Comparison of ENCODE assay signal across 17 cellular contexts in the genomic region with DNA sequence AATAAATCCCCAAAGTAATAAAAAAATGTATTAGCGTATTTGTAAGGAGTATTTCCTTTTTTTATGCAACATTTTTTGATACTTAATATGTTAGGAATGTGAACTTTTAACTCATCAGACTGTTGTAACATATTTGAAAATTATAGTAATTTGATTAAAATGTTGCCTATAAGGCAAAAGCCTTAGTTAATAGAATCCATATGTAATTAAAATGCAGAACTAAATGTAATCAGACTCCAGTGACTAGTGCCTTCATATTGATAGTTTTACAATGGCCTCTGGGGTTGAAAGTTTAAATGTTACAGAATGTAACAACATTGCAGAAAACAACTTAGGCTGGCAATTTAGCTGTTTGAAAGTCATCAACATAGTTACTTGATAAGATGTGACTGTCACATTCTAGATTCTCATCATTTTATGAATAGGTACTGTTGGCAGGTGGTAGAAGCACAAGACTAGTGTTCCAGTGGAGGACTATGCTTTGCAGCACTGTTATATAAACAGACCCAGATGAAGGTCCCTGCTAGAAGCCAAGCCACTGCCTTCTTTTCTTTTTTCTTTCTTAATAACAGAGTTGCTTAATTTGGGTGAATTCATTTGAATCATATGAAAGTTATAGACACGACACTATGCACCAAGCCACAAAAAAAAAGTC.
DNase-seq lines count a peak whose midpoint lies in the region; ATAC-seq and TF ChIP-seq lines count a peak whose summit lies in the region.
"Had no signal": no experiment of that assay in that cellular context is flagged by ENCODE, and none has a peak within 500 bp of the region (broad histone marks: within the 10 kb centered on the region; RNA-seq: fewer than 3 reads in every experiment).

No MANE protein-coding gene starts in this region.

- CTCF ChIA-PET in IMR-90 (lab: Yijun Ruan, JAX), result no interaction called here
- CTCF ChIA-PET in CD4-positive, alpha-beta memory T cell (lab: Charles Lee; ENCODE audit: partially characterized antibody), result no interaction called here

- H3K27ac ChIP-seq in IMR-90 (ENCODE audit: insufficient read depth, low read length), result no peak overlapping the region
- H3K27ac ChIP-seq in mesenchymal stem cell (ENCODE audit: low read length, poor library complexity, severe bottlenecking), result no peak overlapping the region
- H3K27ac ChIP-seq in CD4-positive, alpha-beta memory T cell (ENCODE audit: low read depth, low read length), result no peak overlapping the region
- H3K27ac ChIP-seq: gastrocnemius medialis, HL-60, psoas muscle, SJSA1, tibial nerve had no signal

- H3K4me2 ChIP-seq in IMR-90 (ENCODE audit: low read depth, low read length) (no peak overlapping the region), mesenchymal stem cell (ENCODE audit: low read length, poor library complexity, severe bottlenecking) (no peak overlapping the region)

- H3K9me1 ChIP-seq in IMR-90 (ENCODE audit: insufficient read depth, low read length), result no peaks in the 10 kb centered on the region

- H2AFZ ChIP-seq in IMR-90 (replicated peaks; ENCODE audit: low read length, poor library complexity) (no peak overlapping the region), mesenchymal stem cell (ENCODE audit: low read depth, low read length) (no peak overlapping the region)

- H3K9me3 ChIP-seq in IMR-90 (ENCODE audit: control insufficient read depth, insufficient read depth, low read length), result peaks cover 2% of the 10 kb centered on the region; the same call in 1 of the 2 replicates
- peaks cover 17% of the 10 kb centered on the region for H3K9me3 ChIP-seq in mesenchymal stem cell (ENCODE audit: control insufficient read depth, low read length)
- H3K9me3 ChIP-seq in CD4-positive, alpha-beta memory T cell (ENCODE audit: control insufficient read depth in 1 of 2, low read length in 2 of 2), result no peaks in the 10 kb centered on the region
- H3K9me3 ChIP-seq: gastrocnemius medialis, psoas muscle, SJSA1 had no signal

- H3K4ac ChIP-seq in IMR-90 (ENCODE audit: low read depth, low read length) (no peak overlapping the region), mesenchymal stem cell (ENCODE audit: low read depth in 1 of 2, low read length in 2 of 2) (no peak overlapping the region)

- DNase-seq in AG10803 (ENCODE audit: low read depth) (peak; percentile 59), IMR-90 (no peak), mesenchymal stem cell (no peak), islet precursor cell (no peak)
- DNase-seq in CD4-positive, alpha-beta memory T cell, result no peak
- DNase-seq: amniotic stem cell; gastrocnemius medialis; psoas muscle; stimulated activated CD4-positive, alpha-beta T cell treated with anti-CD3 and anti-CD28 coated beads, Interleukin-1b, Interleukin-23, amount 100 ng/mL, for 48 hours; stimulated activated CD8-positive, alpha-beta memory T cell treated with anti-CD3 and anti-CD28 coated beads, Interleukin-4, amount 100 ng/mL, for 48 hours had no signal

- H3K27ac Mint-ChIP-seq in brain, result peak overlapping the region in 4 of 5 experiments; percentile 52 to 85 (median 66)
- H3K27ac Mint-ChIP-seq in CD4-positive, alpha-beta memory T cell, result no peak overlapping the region
- H3K27ac Mint-ChIP-seq: activated T-helper 1 cell treated with anti-CD3 and anti-CD28 coated beads, Interleukin-12 subunit alpha, Interleukin-12 subunit beta, Interleukin-2, Interleukin-4 antibody, amounts not matched to agents 30 ng/mL and 10 ng/mL and 1 ng/mL, durations not matched to agents 14 hours and 24 hours and 36 hours had no signal

- H4K20me1 ChIP-seq in IMR-90 (ENCODE audit: insufficient read depth, low read length), result no peaks in the 10 kb centered on the region

- no peak overlapping the region for H4K5ac ChIP-seq in IMR-90 (ENCODE audit: low read depth, low read length)

- H3K4me1 ChIP-seq in IMR-90 (ENCODE audit: control insufficient read depth, insufficient read depth, low read length), result peaks cover 2% of the 10 kb centered on the region; the same call in 1 of the 2 replicates
- H3K4me1 ChIP-seq in mesenchymal stem cell (ENCODE audit: control insufficient read depth, insufficient read depth, low read depth, low read length), result no peaks in the 10 kb centered on the region
- H3K4me1 ChIP-seq in CD4-positive, alpha-beta memory T cell (ENCODE audit: insufficient read depth, low read length), result no peaks in the 10 kb centered on the region
- H3K4me1 ChIP-seq: gastrocnemius medialis, psoas muscle had no signal

- POLR2A ChIA-PET in IMR-90 (lab: Charles Lee; ENCODE audit: unreplicated experiment), result no interaction called here
- POLR2A ChIA-PET in CD4-positive, alpha-beta memory T cell (lab: Charles Lee; ENCODE audit: partially characterized antibody), result no interaction called here

- dilution Hi-C loops in IMR-90 (cut with HindIII; ENCODE audit: low sequenced_read_pairs, unreplicated experiment), result no loop called here

- H3K14ac ChIP-seq in IMR-90 (replicated peaks; ENCODE audit: low read depth, low read length) (peak overlapping the region; percentile 56; the same call in 1 of the 2 replicates), mesenchymal stem cell (ENCODE audit: low read length in 2 of 2) (no peak overlapping the region)

- in situ Hi-C loops in IMR-90 (cut with MboI; ENCODE audit: low sequenced_read_pairs), result no loop called here

- no peaks in the 10 kb centered on the region for H3K79me1 ChIP-seq in IMR-90 (ENCODE audit: low read depth in 1 of 2, low read length in 2 of 2)
- H3K79me1 ChIP-seq in mesenchymal stem cell (replicated peaks; ENCODE audit: low read length, poor library complexity, severe bottlenecking), result no peaks in the 10 kb centered on the region

- no peak for TF ChIP-seq POLR2A in IMR-90 (IDR thresholded peaks at IDR 0.05; ENCODE audit: low read depth, low read length)

- no peak overlapping the region for H2AK9ac ChIP-seq in IMR-90 (replicated peaks; ENCODE audit: low read depth, low read length, poor library complexity)

- no peak overlapping the region for H3K4me3 ChIP-seq in AG10803 (ENCODE audit: low read length)
- no peak overlapping the region for H3K4me3 ChIP-seq in IMR-90 (ENCODE audit: insufficient read depth, low read depth, low read length)
- no peak overlapping the region for H3K4me3 ChIP-seq in mesenchymal stem cell (ENCODE audit: insufficient read depth in 1 of 2, low read depth in 1 of 2, low read length in 2 of 2)
- no peak overlapping the region for H3K4me3 ChIP-seq in CD4-positive, alpha-beta memory T cell (ENCODE audit: low read length in 2 of 2)
- H3K4me3 ChIP-seq: gastrocnemius medialis, psoas muscle, SJSA1, tibial nerve had no signal

- H2BK5ac ChIP-seq in IMR-90 (ENCODE audit: low read depth, low read length, poor library complexity, severe bottlenecking), result no peak overlapping the region
- H2BK5ac ChIP-seq in mesenchymal stem cell (ENCODE audit: low read depth, low read length, poor library complexity, severe bottlenecking), result no peak overlapping the region

- TF ChIP-seq CTCF in AG10803 (conservative IDR thresholded peaks at IDR 0.05; ENCODE audit: low read length), result no peak
- no peak for TF ChIP-seq CTCF in IMR-90 (conservative IDR thresholded peaks at IDR 0.05; ENCODE audit: low read depth, low read length)
- no peak for TF ChIP-seq CTCF in brain (conservative IDR thresholded peaks at IDR 0.05)

- H2BK20ac ChIP-seq in IMR-90 (ENCODE audit: low read depth, low read length), result no peak overlapping the region

- H3K27me3 ChIP-seq in IMR-90 (ENCODE audit: control insufficient read depth, insufficient read depth, low read length), result no peaks in the 10 kb centered on the region
- no peaks in the 10 kb centered on the region for H3K27me3 ChIP-seq in mesenchymal stem cell (ENCODE audit: control insufficient read depth in 1 of 2, insufficient read depth in 1 of 2, low read length in 2 of 2)
- H3K27me3 ChIP-seq in CD4-positive, alpha-beta memory T cell (ENCODE audit: insufficient read depth, low read length), result no peaks in the 10 kb centered on the region
- H3K27me3 ChIP-seq: gastrocnemius medialis, SJSA1, tibial nerve had no signal

- H2AK5ac ChIP-seq in IMR-90 (ENCODE audit: low read depth, low read length), result no peak overlapping the region
- no peak overlapping the region for H2AK5ac ChIP-seq in mesenchymal stem cell (ENCODE audit: low read length, severe bottlenecking)

- BruUV-seq in IMR-90 (replicated peaks; lab: Mats Ljungman, UMichigan), result no TSS peak

- peak; percentile 37; the same call in 1 of the 2 replicates for ATAC-seq in IMR-90 (ENCODE audit: low read depth)
- ATAC-seq in HG02678 (IDR thresholded peaks at IDR 0.05; ENCODE audit: unreplicated experiment), result no peak
- no peak for ATAC-seq in HG02798 (IDR thresholded peaks at IDR 0.05; ENCODE audit: poor library complexity, unreplicated experiment)
- ATAC-seq: gastrocnemius medialis, psoas muscle had no signal

- no peak overlapping the region for H2BK12ac ChIP-seq in mesenchymal stem cell (ENCODE audit: low read length in 2 of 2)

- H3K27me3 Mint-ChIP-seq in brain, result no peaks in the 10 kb centered on the region
- H3K27me3 Mint-ChIP-seq in CD4-positive, alpha-beta memory T cell, result no peaks in the 10 kb centered on the region

- H3K36me3 ChIP-seq in IMR-90 (ENCODE audit: control insufficient read depth, insufficient read depth, low read length) (no peaks in the 10 kb centered on the region), mesenchymal stem cell (ENCODE audit: control insufficient read depth in 1 of 2, insufficient read depth in 2 of 2, low read depth in 1 of 2, low read length in 2 of 2) (no peaks in the 10 kb centered on the region)
- no peaks in the 10 kb centered on the region for H3K36me3 ChIP-seq in CD4-positive, alpha-beta memory T cell (ENCODE audit: insufficient read depth, low read length)
- H3K36me3 ChIP-seq: gastrocnemius medialis, SJSA1, tibial nerve had no signal

- H3K4me1 Mint-ChIP-seq in brain, result peaks cover 19% of the 10 kb centered on the region
- H3K4me1 Mint-ChIP-seq in CD4-positive, alpha-beta memory T cell, result no peaks in the 10 kb centered on the region

- H2BK15ac ChIP-seq in IMR-90 (ENCODE audit: low read depth, low read length) (no peak overlapping the region), mesenchymal stem cell (ENCODE audit: low read depth, poor library complexity, severe bottlenecking) (no peak overlapping the region)

- H4K8ac ChIP-seq in IMR-90 (ENCODE audit: low read depth in 2 of 2, low read length in 2 of 2) (no peak overlapping the region), mesenchymal stem cell (ENCODE audit: low read length) (no peak overlapping the region)

- H3K23ac ChIP-seq in IMR-90 (ENCODE audit: low read depth, low read length) (no peak overlapping the region), mesenchymal stem cell (ENCODE audit: low read length in 2 of 2) (no peak overlapping the region)

- H3K18ac ChIP-seq in IMR-90 (ENCODE audit: low read depth, low read length) (no peak overlapping the region), mesenchymal stem cell (ENCODE audit: low read depth in 1 of 2, low read length in 2 of 2) (no peak overlapping the region)

- H2BK120ac ChIP-seq in IMR-90 (ENCODE audit: low read depth, low read length) (no peak overlapping the region), mesenchymal stem cell (ENCODE audit: low read depth, low read length) (no peak overlapping the region)

- no peak overlapping the region for H4K91ac ChIP-seq in IMR-90 (ENCODE audit: insufficient read depth, low read depth, low read length)
- H4K91ac ChIP-seq in mesenchymal stem cell (ENCODE audit: low read length), result no peak overlapping the region

- H3K9ac ChIP-seq in IMR-90 (ENCODE audit: low read depth, low read length) (no peak overlapping the region), mesenchymal stem cell (ENCODE audit: low read length) (peak overlapping the region; percentile 45)

- peaks cover 6 to 22% (median 20%) of the 10 kb centered on the region in 5 experiments for H3K9me3 Mint-ChIP-seq in brain
- H3K9me3 Mint-ChIP-seq in CD4-positive, alpha-beta memory T cell, result peaks cover 2 to 20% (median 8%) of the 10 kb centered on the region in 8 donors
- H3K9me3 Mint-ChIP-seq: activated T-helper 1 cell treated with anti-CD3 and anti-CD28 coated beads, Interleukin-12 subunit alpha, Interleukin-12 subunit beta, Interleukin-2, Interleukin-4 antibody, amounts not matched to agents 30 ng/mL and 10 ng/mL and 1 ng/mL, durations not matched to agents 14 hours and 24 hours and 36 hours had no signal

- H3K4me3 Mint-ChIP-seq in brain, result no peak overlapping the region
- H3K4me3 Mint-ChIP-seq in CD4-positive, alpha-beta memory T cell, result no peak overlapping the region
- H3K4me3 Mint-ChIP-seq: activated T-helper 1 cell treated with anti-CD3 and anti-CD28 coated beads, Interleukin-12 subunit alpha, Interleukin-12 subunit beta, Interleukin-2, Interleukin-4 antibody, amounts not matched to agents 30 ng/mL and 10 ng/mL and 1 ng/mL, durations not matched to agents 14 hours and 24 hours and 36 hours had no signal

- no peak overlapping the region; the same call in 1 of the 2 replicates for H3K56ac ChIP-seq in IMR-90 (ENCODE audit: extremely low read depth, insufficient read depth, low read length)

- no CpG with 5 or more reads among the region's 2 CpGs for WGBS in IMR-90 (ENCODE audit: extremely low coverage in 2 of 2, insufficient read length in 1 of 2), 2 experiments
- WGBS in mesenchymal stem cell, result no CpG with 5 or more reads among the region's 2 CpGs

- TF ChIP-seq RAD21 in IMR-90 (IDR thresholded peaks at IDR 0.05; ENCODE audit: low read length), result no peak

- H3K36me3 Mint-ChIP-seq in brain, result peaks cover 17% of the 10 kb centered on the region
- no peaks in the 10 kb centered on the region for H3K36me3 Mint-ChIP-seq in CD4-positive, alpha-beta memory T cell

- intact Hi-C loops in IMR-90 (cut with micrococcal nuclease), result loop anchor here (5.0 kb wide), 1 partner anchor 37 kb away; no protein-coding TSS in a partner anchor
- intact Hi-C loops in CD4-positive, alpha-beta memory T cell (cut with micrococcal nuclease), result no loop called here

Comparison
In these comparisons a context has a peak if more than half of its experiments do, and no peak if none do; other contexts are left out.
1. H3K27ac Mint-ChIP-seq: peak in brain (4 of 5); none in CD4-positive, alpha-beta memory T cell (0 of 7).